10 cellular contexts compared by ENCODE assay signal in the genomic region with DNA sequence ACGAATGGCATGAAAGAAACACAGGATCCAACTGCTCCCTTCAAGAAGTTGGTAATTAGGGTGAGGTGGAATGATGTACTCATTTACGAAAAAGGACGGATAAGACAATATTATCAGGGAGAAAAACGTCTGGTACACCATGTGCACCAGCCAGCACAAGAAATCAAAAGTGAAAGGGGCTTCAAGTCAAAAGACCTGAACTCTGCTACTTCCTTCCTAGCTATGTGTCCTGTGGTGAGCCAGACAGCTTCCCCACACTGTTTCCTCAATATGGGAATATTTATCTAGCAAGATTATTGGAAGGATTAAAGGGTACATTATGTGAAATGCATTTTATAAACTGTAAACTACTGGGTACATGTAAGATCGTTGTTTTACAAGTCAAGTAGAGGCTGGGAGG.
DNase-seq lines count a peak whose midpoint lies in the region; ATAC-seq and TF ChIP-seq lines count a peak whose summit lies in the region.
"Had no signal": no experiment of that assay in that cellular context is flagged by ENCODE, and none has a peak within 500 bp of the region (broad histone marks: within the 10 kb centered on the region; RNA-seq: fewer than 3 reads in every experiment).

No MANE protein-coding gene starts in this region.

- ATAC-seq in GM18868 (IDR thresholded peaks at IDR 0.05; ENCODE audit: unreplicated experiment) = peak; percentile 45
- ATAC-seq in HG03442 (IDR thresholded peaks at IDR 0.05; ENCODE audit: unreplicated experiment) = peak; percentile 31
- ATAC-seq in GM21360 (IDR thresholded peaks at IDR 0.05; ENCODE audit: unreplicated experiment) = no peak
- ATAC-seq: HCT116 had no signal

- peak overlapping the region; percentile 49 for H3K27ac ChIP-seq in C4-2B
- H3K27ac ChIP-seq in duodenal mucosa (ENCODE audit: low read depth, low read length) = no peak overlapping the region

- no peaks in the 10 kb centered on the region for H3K9me3 ChIP-seq in duodenal mucosa (ENCODE audit: control insufficient read depth in 1 of 2, low read length in 2 of 2)

- H3K4me1 ChIP-seq in duodenal mucosa (ENCODE audit: control insufficient read depth in 1 of 2, insufficient read depth in 2 of 2, low read length in 2 of 2) = peaks cover 19 to 30% of the 10 kb centered on the region in 2 donors

- H3K36me3 ChIP-seq in duodenal mucosa (ENCODE audit: control insufficient read depth in 1 of 2, insufficient read depth in 2 of 2, low read length in 2 of 2) = no peaks in the 10 kb centered on the region

- peak overlapping the region in 1 of 2 donors; percentile 52 for H3K9ac ChIP-seq in duodenal mucosa (ENCODE audit: low read depth in 1 of 2, low read length in 2 of 2)

- no peak for TF ChIP-seq CTCF in C4-2B (conservative IDR thresholded peaks at IDR 0.05)

- DNase-seq in SHP77 (lab: John Stamatoyannopoulos, UW) = no peak
- no peak for DNase-seq in T1000 (lab: John Stamatoyannopoulos, UW)
- no peak for DNase-seq in NCI-H1105 treated with DMSO at 0.1 percent for 48 hours (lab: John Stamatoyannopoulos, UW)
- DNase-seq: NCI-H2029 treated with DMSO at 0.1 percent for 48 hours had no signal

- H3K4me3 ChIP-seq in duodenal mucosa (ENCODE audit: low read depth in 1 of 2, low read length in 2 of 2) = peak overlapping the region; percentile 40 to 56

- H3K27me3 ChIP-seq in duodenal mucosa (ENCODE audit: control insufficient read depth in 1 of 2, insufficient read depth in 2 of 2, low read length in 2 of 2) = no peaks in the 10 kb centered on the region
